ENCODE assay signal across 12 cellular contexts in the genomic region with DNA sequence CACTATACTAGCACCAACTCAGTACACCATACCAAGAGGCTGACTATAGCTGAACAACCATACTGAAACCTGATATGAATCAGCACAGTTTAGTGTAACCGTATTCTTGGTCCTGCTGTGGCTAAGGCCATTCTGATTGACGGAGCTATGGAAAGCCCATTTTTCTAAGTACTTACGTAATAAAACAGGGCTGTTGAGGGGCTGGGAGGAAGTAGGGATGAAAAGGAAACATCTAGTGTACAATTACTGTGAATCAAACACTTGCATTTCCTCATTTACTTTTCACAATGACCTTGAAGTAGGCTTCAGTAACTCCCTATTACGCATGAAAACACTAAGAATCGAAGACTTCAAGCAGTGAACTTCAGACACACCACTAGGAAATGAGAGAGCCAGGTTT.
DNase-seq lines count a peak whose midpoint lies in the region; ATAC-seq, FAIRE-seq and TF ChIP-seq lines count a peak whose summit lies in the region.
"Had no signal": no experiment of that assay in that cellular context is flagged by ENCODE, and none has a peak within 500 bp of the region (broad histone marks: within the 10 kb centered on the region; RNA-seq: fewer than 3 reads in every experiment).

No MANE protein-coding gene starts in this region.

- H3K9me1 ChIP-seq in K562 (ENCODE audit: control insufficient read depth, insufficient read depth, low read length): no peaks in the 10 kb centered on the region

- no peak for DNase-seq in GM18507 (ENCODE audit: extremely low spot score, insufficient read length, low read depth)
- DNase-seq in K562 (ENCODE audit: extremely low read depth in 1 of 4, low spot score in 3 of 4): no peak
- no peak for DNase-seq in ureter (ENCODE audit: low spot score)
- DNase-seq in T1000 (lab: John Stamatoyannopoulos, UW): no peak
- DNase-seq in GF-D8 (lab: John Stamatoyannopoulos, UW): no peak
- no peak for DNase-seq in activated gamma-delta T cell treated with Interleukin-2 at 50 U/mL for 16 hours
- DNase-seq: activated T-cell treated with anti-CD3 and anti-CD28 coated beads, Interleukin-2, amount 50 U/mL, for 24 hours; Calu3; PC-3; T-helper 9 cell had no signal

- H3K9me3 ChIP-seq in K562 (replicated peaks; ENCODE audit: control insufficient read depth, insufficient read depth, low read depth, low read length): no peaks in the 10 kb centered on the region

- H2AFZ ChIP-seq in K562 (ENCODE audit: low read depth, low read length): peak overlapping the region; percentile 29; the same call in 1 of the 2 replicates

- H3K9ac ChIP-seq in K562 (ENCODE audit: insufficient read depth in 1 of 2, low read depth in 2 of 2, low read length in 2 of 2): no peak overlapping the region

- no peaks in the 10 kb centered on the region for H3K79me2 ChIP-seq in K562 (ENCODE audit: control insufficient read depth, insufficient read depth, low read length)

- POLR2A ChIA-PET in K562 (lab: Yijun Ruan, JAX): interaction anchor here (0.7 kb wide), 1 partner anchor 194 kb away, joined by 3 read pairs; no protein-coding TSS in a partner anchor

- in situ Hi-C loops in K562 (cut with MboI): no loop called here

- H3K27ac ChIP-seq in K562 (ENCODE audit: extremely low read depth, low read depth, low read length): no peak overlapping the region

- CTCF ChIA-PET in K562 (lab: Yijun Ruan, JAX; ENCODE audit: low intra/inter-chr PET ratio): no interaction called here

- TF ChIP-seq RAD21 in K562 (CRISPR knock-in tag; conservative IDR thresholded peaks at IDR 0.05 in 1 of 2, IDR thresholded peaks at IDR 0.05 in 1 of 2): no peak

- H3K36me3 ChIP-seq in K562 (ENCODE audit: control insufficient read depth, insufficient read depth, low read length): no peaks in the 10 kb centered on the region

- H3K4me1 ChIP-seq in K562 (replicated peaks in 1 of 2; ENCODE audit: control insufficient read depth in 2 of 2, insufficient read depth in 2 of 2, low read length in 2 of 2): peaks cover 0 to 4% of the 10 kb centered on the region in 2 experiments; a peak in 1 of 5 replicates

- TF ChIP-seq EP300 in K562 (IDR thresholded peaks at IDR 0.05; ENCODE audit: low read length): no peak

- FAIRE-seq in GM18507 (lab: Jason Lieb, UNC): peak; percentile 21
- FAIRE-seq in K562 (lab: Jason Lieb, UNC): no peak

- H3K27me3 ChIP-seq in K562 (ENCODE audit: control insufficient read depth in 2 of 2, insufficient read depth in 2 of 2, low read length in 2 of 2): no peaks in the 10 kb centered on the region

- TF ChIP-seq POLR2A in K562 (conservative IDR thresholded peaks at IDR 0.05): no peak

- peak; percentile 89 for ATAC-seq in GM21423 (IDR thresholded peaks at IDR 0.05; ENCODE audit: unreplicated experiment)
- peak; percentile 65 for ATAC-seq in HG03196 (IDR thresholded peaks at IDR 0.05; ENCODE audit: unreplicated experiment)
- peak; percentile 57; the same call in 2 of the 3 replicates for ATAC-seq in K562
- ATAC-seq: PC-3 had no signal

- BruUV-seq in K562 (replicated peaks; lab: Mats Ljungman, UMichigan): no TSS peak

- H3K4me3 ChIP-seq in K562: no peak overlapping the region

- intact Hi-C loops in K562 (cut with micrococcal nuclease): no loop called here

- WGBS in K562 (ENCODE audit: insufficient coverage, low coverage, missing lambda C conversion rate): 65% methylated on average over 5 of the region's 5 CpGs

- no peak overlapping the region for H3K4me2 ChIP-seq in K562 (ENCODE audit: insufficient read depth, low read length)

- no peak for TF ChIP-seq CTCF in K562 (IDR thresholded peaks at IDR 0.05 in 2 of 3, conservative IDR thresholded peaks at IDR 0.05 in 1 of 3; ENCODE audit: insufficient read depth in 2 of 3, low read depth in 1 of 3, low read length in 3 of 3)

- H4K20me1 ChIP-seq in K562 (replicated peaks; ENCODE audit: control insufficient read depth, insufficient read depth, low read length): no peaks in the 10 kb centered on the region

TF ChIP-seq in K562, 482 proteins besides CTCF, POLR2A, EP300 and RAD21:
- TF ChIP-seq E2F3 (CRISPR knock-in tag; IDR thresholded peaks at IDR 0.05): no peak
- TF ChIP-seq ILF3 (IDR thresholded peaks at IDR 0.05; ENCODE audit: borderline replicate concordance): no peak
- no peak for TF ChIP-seq CREBBP (IDR thresholded peaks at IDR 0.05; ENCODE audit: low read depth, low read length)
